In genomic region chr17:2403044-2403443, GRCh38 we compare ENCODE assay signal across 12 cellular contexts. TPM values are rescaled to one million over a fixed set of nuclear protein-coding genes. Genes with fewer than 3 reads are reported as not detected.
DNase-seq lines count a peak whose midpoint lies in the region; ATAC-seq, FAIRE-seq and TF ChIP-seq lines count a peak whose summit lies in the region.
"Had no signal": no experiment of that assay in that cellular context is flagged by ENCODE, and none has a peak within 500 bp of the region (broad histone marks: within the 10 kb centered on the region; RNA-seq: fewer than 3 reads in every experiment).

No MANE protein-coding gene starts in this region.

- intact Hi-C loops in IMR-90 (cut with micrococcal nuclease) (no loop called here), pancreas (cut with DNase I) (no loop called here), lower leg skin (cut with DNase I; ENCODE audit: low total_unique reads) (no loop called here)
- intact Hi-C loops in dendritic cell treated with granulocyte-macrophage colony-stimulating factor and Interleukin-4, amounts not matched to agents 40 ng/mL and 50 ng/mL, for 4 days (cut with micrococcal nuclease): no loop called here

- 0 out of 2 replicates have a peak overlapping the region, but pooled peaks have one; percentile 35 for H2BK20ac ChIP-seq in IMR-90 (ENCODE audit: low read depth, low read length)

- peak overlapping the region; percentile 35 for H2BK120ac ChIP-seq in IMR-90 (ENCODE audit: low read depth, low read length)

- peaks cover 28% of the 10 kb centered on the region for H3K4me1 ChIP-seq in CD4-positive, CD25-positive, alpha-beta regulatory T cell (ENCODE audit: control insufficient read depth, insufficient read depth, low read length, poor library complexity, severe bottlenecking)
- H3K4me1 ChIP-seq in IMR-90 (ENCODE audit: control insufficient read depth, insufficient read depth, low read length): peaks cover 40% of the 10 kb centered on the region
- H3K4me1 ChIP-seq in pancreas: peaks cover 10 to 51% (median 29%) of the 10 kb centered on the region in 3 donors

- WGBS in IMR-90 (ENCODE audit: extremely low coverage in 2 of 2, insufficient read length in 1 of 2), 2 experiments: no CpG with 5 or more reads among the region's 4 CpGs
- 95 to 96% methylated on average over 4 of the region's 4 CpGs for WGBS in pancreas, 2 donors
- 96 to 99% methylated on average over 4 of the region's 4 CpGs for WGBS in lower leg skin, 2 donors

- peaks cover 0 to 39% (median 15%) of the 10 kb centered on the region in 4 donors for H3K4me1 Mint-ChIP-seq in CD4-positive, CD25-positive, alpha-beta regulatory T cell
- peaks cover 73% of the 10 kb centered on the region for H3K4me1 Mint-ChIP-seq in dendritic cell treated with granulocyte-macrophage colony-stimulating factor and Interleukin-4, amounts not matched to agents 40 ng/mL and 50 ng/mL, for 4 days (ENCODE audit: low read depth)

- peak overlapping the region; percentile 14; the same call in 1 of the 2 replicates for H3K14ac ChIP-seq in IMR-90 (replicated peaks; ENCODE audit: low read depth, low read length)

- no peak overlapping the region for H3K27ac ChIP-seq in CD4-positive, CD25-positive, alpha-beta regulatory T cell (ENCODE audit: insufficient read depth, low read length, poor library complexity, severe bottlenecking)
- H3K27ac ChIP-seq in IMR-90 (ENCODE audit: insufficient read depth, low read length) (peak overlapping the region; percentile 3; the same call in 1 of the 2 replicates), pancreas (no peak overlapping the region)
- H3K27ac ChIP-seq: SK-N-MC had no signal

- BruUV-seq in IMR-90 (replicated peaks; lab: Mats Ljungman, UMichigan): no TSS peak

- H2AFZ ChIP-seq in IMR-90 (replicated peaks; ENCODE audit: low read length, poor library complexity): no peak overlapping the region

- no peak overlapping the region for H3K4me2 ChIP-seq in IMR-90 (ENCODE audit: low read depth, low read length)

- H3K23ac ChIP-seq in IMR-90 (ENCODE audit: low read depth, low read length): peak overlapping the region; percentile 33; the same call in 1 of the 2 replicates

- no peak overlapping the region; a peak in 1 of 4 replicates for H4K8ac ChIP-seq in IMR-90 (ENCODE audit: low read depth in 2 of 2, low read length in 2 of 2)

- H3K18ac ChIP-seq in IMR-90 (ENCODE audit: low read depth, low read length): no peak overlapping the region

- H3K56ac ChIP-seq in IMR-90 (ENCODE audit: extremely low read depth, insufficient read depth, low read length): no peak overlapping the region

- no peak for TF ChIP-seq RAD21 in IMR-90 (IDR thresholded peaks at IDR 0.05; ENCODE audit: low read length)

- peaks cover 0 to 1% (median 0%) of the 10 kb centered on the region in 7 donors for H3K9me3 Mint-ChIP-seq in CD4-positive, CD25-positive, alpha-beta regulatory T cell
- no peaks in the 10 kb centered on the region for H3K9me3 Mint-ChIP-seq in dendritic cell treated with granulocyte-macrophage colony-stimulating factor and Interleukin-4, amounts not matched to agents 40 ng/mL and 50 ng/mL, for 4 days
- H3K9me3 Mint-ChIP-seq: stimulated activated naive B cell treated with anti-CD40 and anti-IgM and Interleukin-4, amounts not matched to agents 10 μg/mL and 1 μg/mL and 100 μg/mL, for 72 hours had no signal

- no peak overlapping the region for H2AK9ac ChIP-seq in IMR-90 (replicated peaks; ENCODE audit: low read depth, low read length, poor library complexity)

- peaks cover 36% of the 10 kb centered on the region for H3K9me1 ChIP-seq in IMR-90 (ENCODE audit: insufficient read depth, low read length)

- peak overlapping the region; percentile 26; the same call in 1 of the 2 replicates for H2AK5ac ChIP-seq in IMR-90 (ENCODE audit: low read depth, low read length)

- peak overlapping the region; percentile 87 to 99 (median 90) for H3K4me3 Mint-ChIP-seq in CD4-positive, CD25-positive, alpha-beta regulatory T cell
- H3K4me3 Mint-ChIP-seq in dendritic cell treated with granulocyte-macrophage colony-stimulating factor and Interleukin-4, amounts not matched to agents 40 ng/mL and 50 ng/mL, for 4 days: no peak overlapping the region

- POLR2A ChIA-PET in IMR-90 (lab: Charles Lee; ENCODE audit: unreplicated experiment): interaction anchor here (0.5 to 0.6 kb wide), 2 partner anchors 9 to 71 kb away, joined by 4 to 9 read pairs; no protein-coding TSS in a partner anchor

- CTCF ChIA-PET in IMR-90 (lab: Yijun Ruan, JAX): no interaction called here

- FAIRE-seq in pancreas (lab: Jason Lieb, UNC): no peak
- FAIRE-seq in GM12892 (lab: Jason Lieb, UNC): no peak

- H2BK15ac ChIP-seq in IMR-90 (ENCODE audit: low read depth, low read length): peak overlapping the region; percentile 13; the same call in 1 of the 3 replicates

- no peak for DNase-seq in CD4-positive, CD25-positive, alpha-beta regulatory T cell
- no peak for DNase-seq in IMR-90
- peak in 4 of 6 donors; percentile 14 to 35 (median 18) for DNase-seq in pancreas
- no peak for DNase-seq in MV-4-11 (lab: John Stamatoyannopoulos, UW)
- no peak for DNase-seq in GM12892 (ENCODE audit: insufficient read length)
- DNase-seq in lower leg skin (ENCODE audit: low spot score in 2 of 2): no peak
- DNase-seq: central memory CD4-positive, alpha-beta T cell; NCI-H446; stimulated activated naive B cell treated with anti-CD40 and anti-IgM and Interleukin-4, amounts not matched to agents 10 μg/mL and 1 μg/mL and 100 μg/mL, for 72 hours had no signal

- H2BK5ac ChIP-seq in IMR-90 (ENCODE audit: low read depth, low read length, poor library complexity, severe bottlenecking): no peak overlapping the region

- peaks cover 12 to 49% of the 10 kb centered on the region in 2 experiments; a peak in 3 of 4 replicates for H3K79me1 ChIP-seq in IMR-90 (ENCODE audit: low read depth in 1 of 2, low read length in 2 of 2)

- no peak overlapping the region for H4K5ac ChIP-seq in IMR-90 (ENCODE audit: low read depth, low read length)

- H3K27me3 Mint-ChIP-seq in CD4-positive, CD25-positive, alpha-beta regulatory T cell: peaks cover 9% of the 10 kb centered on the region
- H3K27me3 Mint-ChIP-seq in dendritic cell treated with granulocyte-macrophage colony-stimulating factor and Interleukin-4, amounts not matched to agents 40 ng/mL and 50 ng/mL, for 4 days: no peaks in the 10 kb centered on the region
- H3K27me3 Mint-ChIP-seq: stimulated activated naive B cell treated with anti-CD40 and anti-IgM and Interleukin-4, amounts not matched to agents 10 μg/mL and 1 μg/mL and 100 μg/mL, for 72 hours had no signal

- no peaks in the 10 kb centered on the region for H3K36me3 ChIP-seq in CD4-positive, CD25-positive, alpha-beta regulatory T cell (ENCODE audit: control insufficient read depth, insufficient read depth, low read length)
- H3K36me3 ChIP-seq in IMR-90 (ENCODE audit: control insufficient read depth, insufficient read depth, low read length): no peaks in the 10 kb centered on the region
- no peaks in the 10 kb centered on the region for H3K36me3 ChIP-seq in pancreas

- peak overlapping the region; percentile 13; the same call in 1 of the 2 replicates for H4K91ac ChIP-seq in IMR-90 (ENCODE audit: insufficient read depth, low read depth, low read length)

- no peaks in the 10 kb centered on the region for H3K27me3 ChIP-seq in CD4-positive, CD25-positive, alpha-beta regulatory T cell (ENCODE audit: control insufficient read depth, insufficient read depth, low read length)
- no peaks in the 10 kb centered on the region for H3K27me3 ChIP-seq in IMR-90 (ENCODE audit: control insufficient read depth, insufficient read depth, low read length)
- no peaks in the 10 kb centered on the region for H3K27me3 ChIP-seq in pancreas

- no peaks in the 10 kb centered on the region for H3K36me3 Mint-ChIP-seq in CD4-positive, CD25-positive, alpha-beta regulatory T cell
- peaks cover 25% of the 10 kb centered on the region for H3K36me3 Mint-ChIP-seq in dendritic cell treated with granulocyte-macrophage colony-stimulating factor and Interleukin-4, amounts not matched to agents 40 ng/mL and 50 ng/mL, for 4 days (ENCODE audit: low read depth)

- dilution Hi-C loops in IMR-90 (cut with HindIII; ENCODE audit: low sequenced_read_pairs, unreplicated experiment): no loop called here

- H3K9me3 ChIP-seq in CD4-positive, CD25-positive, alpha-beta regulatory T cell (ENCODE audit: control insufficient read depth in 2 of 2, low read length in 2 of 2): no peaks in the 10 kb centered on the region
- H3K9me3 ChIP-seq in IMR-90 (ENCODE audit: control insufficient read depth, insufficient read depth, low read length): no peaks in the 10 kb centered on the region
- H3K9me3 ChIP-seq in pancreas: no peaks in the 10 kb centered on the region

- peaks cover 13% of the 10 kb centered on the region; the same call in 1 of the 2 replicates for H4K20me1 ChIP-seq in IMR-90 (ENCODE audit: insufficient read depth, low read length)

- H3K27ac Mint-ChIP-seq in CD4-positive, CD25-positive, alpha-beta regulatory T cell: peak overlapping the region in 2 of 3 donors; percentile 20 to 88
- H3K27ac Mint-ChIP-seq in dendritic cell treated with granulocyte-macrophage colony-stimulating factor and Interleukin-4, amounts not matched to agents 40 ng/mL and 50 ng/mL, for 4 days: peak overlapping the region; percentile 95

- peak overlapping the region; percentile 54 for H3K4me3 ChIP-seq in CD4-positive, CD25-positive, alpha-beta regulatory T cell (ENCODE audit: low read depth, low read length)
- H3K4me3 ChIP-seq in IMR-90 (ENCODE audit: insufficient read depth, low read depth, low read length): no peak overlapping the region
- H3K4me3 ChIP-seq in pancreas: no peak overlapping the region
- H3K4me3 ChIP-seq in lower leg skin (ENCODE audit: low read depth, poor library complexity, severe bottlenecking): no peak overlapping the region

- ATAC-seq in CD4-positive, CD25-positive, alpha-beta regulatory T cell (ENCODE audit: low read depth in 2 of 2): no peak
- ATAC-seq in IMR-90 (ENCODE audit: low read depth) (no peak), pancreas (no peak), HG02870 (IDR thresholded peaks at IDR 0.05; ENCODE audit: unreplicated experiment) (no peak)
- ATAC-seq: stimulated activated naive B cell treated with anti-CD40 and anti-IgM and Interleukin-4, amounts not matched to agents 10 μg/mL and 1 μg/mL and 100 μg/mL, for 72 hours had no signal

- TF ChIP-seq CTCF in IMR-90 (conservative IDR thresholded peaks at IDR 0.05; ENCODE audit: low read depth, low read length): no peak
- no peak for TF ChIP-seq CTCF in pancreas (IDR thresholded peaks at IDR 0.05)
- no peak for TF ChIP-seq CTCF in lower leg skin (IDR thresholded peaks at IDR 0.05)

- in situ Hi-C loops in IMR-90 (cut with MboI; ENCODE audit: low sequenced_read_pairs): no loop called here

- no peak overlapping the region for H3K9ac ChIP-seq in IMR-90 (ENCODE audit: low read depth, low read length)

- TF ChIP-seq POLR2A in IMR-90 (IDR thresholded peaks at IDR 0.05; ENCODE audit: low read depth, low read length) (no peak), GM12892 (IDR thresholded peaks at IDR 0.05; ENCODE audit: low read depth, low read length) (no peak), lower leg skin (IDR thresholded peaks at IDR 0.05) (no peak)

- peak overlapping the region; percentile 78 for H3K4ac ChIP-seq in IMR-90 (ENCODE audit: low read depth, low read length)

RNA-seq across cellular contexts. Expression of gene MNT, which starts 2.2 kb away (rescaled TPM):
- total RNA-seq in CD4-positive, CD25-positive, alpha-beta regulatory T cell: 93.4 TPM
- 1 to 10 TPM in 2 of 4 donors, under 1 TPM in 2; 0.50 to 1.1 (median 0.97) TPM for polyA plus RNA-seq in CD4-positive, CD25-positive, alpha-beta regulatory T cell
- 1.4 and 1.9 TPM in 2 replicates for total RNA-seq in IMR-90 (2012; rRNA removed)
- 8.3 and 9.4 TPM in 2 replicates for polyA plus RNA-seq in IMR-90 (2012; rRNA removed)
- polyA plus RNA-seq in IMR-90 (2012; cell fraction: cytosol; rRNA removed): 7.6 and 9.5 TPM in 2 replicates
- polyA plus RNA-seq in IMR-90 (2012; cell fraction: nucleus; rRNA removed; ENCODE audit: low replicate concordance): 48.6 and 60.0 TPM in 2 replicates
- 10 to 100 TPM in 4 of 6 donors, 1 to 10 TPM in 2; 8.7 to 15.8 (median 10.3) TPM for total RNA-seq in pancreas
- polyA plus RNA-seq in pancreas: 10 to 100 TPM in 1 of 2 donors, 1 to 10 TPM in 1; 9.6 to 15.3 TPM
- polyA plus RNA-seq in GM12892 (2012; ENCODE audit: missing spikeins): 4.7 TPM
- total RNA-seq in lower leg skin: 10 to 100 TPM; 10.3 to 28.6 (median 15.4) TPM

Comparison
In these comparisons a context has a peak if more than half of its experiments do, and no peak if none do; other contexts are left out.
1. DNase-seq: peak in pancreas (4 of 6); none in CD4-positive, CD25-positive, alpha-beta regulatory T cell (0 of 3), IMR-90 (single experiment), MV-4-11 (single experiment), GM12892 (single experiment) and lower leg skin (0 of 2).